ENCODE assay signal across 10 cellular contexts in genomic region chr20:47664068-47664437, GRCh38.
A peak's percentile ranks its signal among the peaks of the same experiment; 100 is the strongest.
DNase-seq lines count a peak whose midpoint lies in the region; ATAC-seq, FAIRE-seq and TF ChIP-seq lines count a peak whose summit lies in the region.
"Had no signal": no experiment of that assay in that cellular context is flagged by ENCODE, and none has a peak within 500 bp of the region (broad histone marks: within the 10 kb centered on the region; RNA-seq: fewer than 3 reads in every experiment).

No MANE protein-coding gene starts in this region.

- TF ChIP-seq POLR2A in HepG2 (IDR thresholded peaks at IDR 0.05; ENCODE audit: insufficient read depth in 1 of 2, low read depth in 2 of 2, low read length in 2 of 2): no peak

- H3K4me2 ChIP-seq in HepG2 (ENCODE audit: low read depth, low read length): peak overlapping the region; percentile 41

- no peak overlapping the region for H3K9ac ChIP-seq in HepG2 (ENCODE audit: insufficient read depth, low read depth, low read length)

- peak; percentile 20 for ATAC-seq in activated naive CD8-positive, alpha-beta T cell treated with anti-CD3 and anti-CD28 coated beads, Interleukin-2, amount 10 ng/mL, durations not matched to agents 7 days and 5 days (ENCODE audit: low read depth)
- ATAC-seq in RWPE2 (ENCODE audit: low read depth) (peak; percentile 1), HepG2 (peak; percentile 8), upper lobe of right lung (peak; percentile 1), HG02588 (IDR thresholded peaks at IDR 0.05; ENCODE audit: unreplicated experiment) (no peak)

- CTCF ChIA-PET in HepG2 (lab: Yijun Ruan, JAX; ENCODE audit: low intra/inter-chr PET ratio, low total read pairs): interaction anchor here (1.2 to 2.3 kb wide), 4 partner anchors 12 to 957 kb away, joined by 4 to 24 read pairs (median 4); no protein-coding TSS in a partner anchor

- no peaks in the 10 kb centered on the region for H3K79me2 ChIP-seq in HepG2 (ENCODE audit: insufficient read depth, low read length)

- DNase-seq in activated naive CD8-positive, alpha-beta T cell treated with anti-CD3 and anti-CD28 coated beads, Interleukin-2, amount 10 ng/mL, durations not matched to agents 7 days and 5 days: no peak
- no peak for DNase-seq in activated naive CD8-positive, alpha-beta T cell treated with anti-CD3 and anti-CD28 coated beads for 36 hours
- DNase-seq in RWPE2 (ENCODE audit: low spot score) (peak; percentile 77), HepG2 (ENCODE audit: low spot score) (no peak), upper lobe of right lung (no peak), Ammon's horn (ENCODE audit: low spot score) (no peak), NCI-H2081 treated with DMSO at 0.1 percent for 48 hours (lab: John Stamatoyannopoulos, UW) (no peak)

- H3K36me3 Mint-ChIP-seq in activated naive CD8-positive, alpha-beta T cell treated with anti-CD3 and anti-CD28 coated beads, Interleukin-2, amount 10 ng/mL, durations not matched to agents 7 days and 5 days: peaks cover 3% of the 10 kb centered on the region
- H3K36me3 Mint-ChIP-seq in activated naive CD8-positive, alpha-beta T cell treated with anti-CD3 and anti-CD28 coated beads for 36 hours: no peaks in the 10 kb centered on the region

- peaks cover 7% of the 10 kb centered on the region for H3K4me1 Mint-ChIP-seq in activated naive CD8-positive, alpha-beta T cell treated with anti-CD3 and anti-CD28 coated beads, Interleukin-2, amount 10 ng/mL, durations not matched to agents 7 days and 5 days
- no peaks in the 10 kb centered on the region for H3K4me1 Mint-ChIP-seq in activated naive CD8-positive, alpha-beta T cell treated with anti-CD3 and anti-CD28 coated beads for 36 hours

- no peak overlapping the region for H2AFZ ChIP-seq in HepG2 (ENCODE audit: low read length)

- H3K27ac ChIP-seq in RWPE2 (ENCODE audit: poor library complexity, severe bottlenecking): peak overlapping the region; percentile 61
- no peak overlapping the region for H3K27ac ChIP-seq in HepG2 (ENCODE audit: extremely low read length, insufficient read depth, low read length)
- H3K27ac ChIP-seq in upper lobe of right lung: no peak overlapping the region

- H3K27me3 Mint-ChIP-seq in activated naive CD8-positive, alpha-beta T cell treated with anti-CD3 and anti-CD28 coated beads, Interleukin-2, amount 10 ng/mL, durations not matched to agents 7 days and 5 days: no peaks in the 10 kb centered on the region
- no peaks in the 10 kb centered on the region for H3K27me3 Mint-ChIP-seq in activated naive CD8-positive, alpha-beta T cell treated with anti-CD3 and anti-CD28 coated beads for 36 hours

- BruUV-seq in HepG2 (replicated peaks; lab: Mats Ljungman, UMichigan): no TSS peak

- in situ Hi-C loops in HepG2 (cut with HindIII; ENCODE audit: extremely low pct_ligation_motif_present, low pct_unique_long_range_greater_than_20kb): no loop called here

- TF ChIP-seq CTCF in RWPE2 (IDR thresholded peaks at IDR 0.05; ENCODE audit: poor library complexity, severe bottlenecking) (peak; percentile 99), HepG2 (CRISPR knock-in tag; IDR thresholded peaks at IDR 0.05) (no peak), upper lobe of right lung (IDR thresholded peaks at IDR 0.05) (no peak)

- no peaks in the 10 kb centered on the region for H4K20me1 ChIP-seq in HepG2 (ENCODE audit: insufficient read depth, low read length)

- intact Hi-C loops in HepG2 (cut with micrococcal nuclease; ENCODE audit: unreplicated experiment): no loop called here
- intact Hi-C loops in upper lobe of right lung (cut with DNase I): loop anchor here (10.0 kb wide), 1 partner anchor 961 kb away; no protein-coding TSS in a partner anchor

- TF ChIP-seq EP300 in HepG2 (IDR thresholded peaks at IDR 0.05; ENCODE audit: low read depth in 2 of 2, low read length in 2 of 2): no peak
- TF ChIP-seq EP300 in HepG2 (CRISPR knock-in tag; IDR thresholded peaks at IDR 0.05; ENCODE audit: borderline replicate concordance): no peak; the same call in 1 of the 2 replicates

- POLR2A ChIA-PET in activated naive CD8-positive, alpha-beta T cell treated with anti-CD3 and anti-CD28 coated beads, Interleukin-2, amount 10 ng/mL, durations not matched to agents 7 days and 5 days (lab: Charles Lee): no interaction called here
- POLR2A ChIA-PET in HepG2 (lab: Yijun Ruan, JAX): no interaction called here

- H3K4me3 ChIP-seq in RWPE2 (ENCODE audit: severe bottlenecking): no peak overlapping the region
- H3K4me3 ChIP-seq in HepG2 (replicated peaks in 1 of 3; ENCODE audit: insufficient read depth in 1 of 3, low read depth in 2 of 3, low read length in 3 of 3): no peak overlapping the region; a peak in 1 of 6 replicates
- H3K4me3 ChIP-seq in upper lobe of right lung: no peak overlapping the region
- H3K4me3 ChIP-seq: testis had no signal

- H3K9me3 ChIP-seq in RWPE2 (ENCODE audit: severe bottlenecking) (no peaks in the 10 kb centered on the region), HepG2 (ENCODE audit: low read length) (no peaks in the 10 kb centered on the region), upper lobe of right lung (no peaks in the 10 kb centered on the region)
- H3K9me3 ChIP-seq: testis had no signal

- H3K27ac Mint-ChIP-seq in activated naive CD8-positive, alpha-beta T cell treated with anti-CD3 and anti-CD28 coated beads, Interleukin-2, amount 10 ng/mL, durations not matched to agents 7 days and 5 days: no peak overlapping the region
- H3K27ac Mint-ChIP-seq in activated naive CD8-positive, alpha-beta T cell treated with anti-CD3 and anti-CD28 coated beads for 36 hours: no peak overlapping the region
- H3K27ac Mint-ChIP-seq: activated naive CD4-positive, alpha-beta T cell treated with anti-CD3 and anti-CD28 coated beads for 36 hours had no signal

- no peaks in the 10 kb centered on the region for H3K27me3 ChIP-seq in RWPE2 (ENCODE audit: insufficient read depth, poor library complexity, severe bottlenecking)
- no peaks in the 10 kb centered on the region for H3K27me3 ChIP-seq in HepG2 (ENCODE audit: control insufficient read depth in 1 of 2, insufficient read depth in 2 of 2, low read length in 2 of 2)
- no peaks in the 10 kb centered on the region for H3K27me3 ChIP-seq in upper lobe of right lung
- H3K27me3 ChIP-seq: testis had no signal

- no peaks in the 10 kb centered on the region for H3K9me3 Mint-ChIP-seq in activated naive CD8-positive, alpha-beta T cell treated with anti-CD3 and anti-CD28 coated beads, Interleukin-2, amount 10 ng/mL, durations not matched to agents 7 days and 5 days
- H3K9me3 Mint-ChIP-seq in activated naive CD8-positive, alpha-beta T cell treated with anti-CD3 and anti-CD28 coated beads for 36 hours: no peaks in the 10 kb centered on the region
- H3K9me3 Mint-ChIP-seq: activated naive CD4-positive, alpha-beta T cell treated with anti-CD3 and anti-CD28 coated beads for 36 hours had no signal

- H3K4me1 ChIP-seq in RWPE2 (ENCODE audit: insufficient read depth, poor library complexity, severe bottlenecking): peaks cover 17% of the 10 kb centered on the region
- H3K4me1 ChIP-seq in HepG2 (ENCODE audit: insufficient read depth, low read length): peaks cover 42% of the 10 kb centered on the region
- H3K4me1 ChIP-seq in upper lobe of right lung: peaks cover 7% of the 10 kb centered on the region

- no peak for TF ChIP-seq RAD21 in HepG2 (CRISPR knock-in tag; IDR thresholded peaks at IDR 0.05)

- WGBS in HepG2 (ENCODE audit: low lambda C conversion rate): 92% methylated on average over 2 of the region's 2 CpGs

- H3K36me3 ChIP-seq in RWPE2 (ENCODE audit: low read depth) (peaks cover 70% of the 10 kb centered on the region), HepG2 (replicated peaks in 1 of 2; ENCODE audit: control insufficient read depth in 1 of 2, insufficient read depth in 2 of 2, low read length in 2 of 2) (peaks cover 3 to 13% of the 10 kb centered on the region in 2 experiments; a peak in 1 of 5 replicates), upper lobe of right lung (peaks cover 12% of the 10 kb centered on the region)

- no peak overlapping the region for H3K4me3 Mint-ChIP-seq in activated naive CD8-positive, alpha-beta T cell treated with anti-CD3 and anti-CD28 coated beads, Interleukin-2, amount 10 ng/mL, durations not matched to agents 7 days and 5 days
- no peak overlapping the region for H3K4me3 Mint-ChIP-seq in activated naive CD8-positive, alpha-beta T cell treated with anti-CD3 and anti-CD28 coated beads for 36 hours
- H3K4me3 Mint-ChIP-seq: activated naive CD4-positive, alpha-beta T cell treated with anti-CD3 and anti-CD28 coated beads for 36 hours had no signal

- FAIRE-seq in HepG2 (lab: Jason Lieb, UNC): no peak

TF ChIP-seq in HepG2, 621 proteins besides CTCF, POLR2A, EP300 and RAD21 (continues in another document):
- TF ChIP-seq JDP2 (CRISPR knock-in tag; IDR thresholded peaks at IDR 0.05; ENCODE audit: borderline replicate concordance): no peak
- no peak; the same call in 1 of the 2 replicates for TF ChIP-seq ZFX (CRISPR knock-in tag; IDR thresholded peaks at IDR 0.05; ENCODE audit: low read depth)
- no peak for TF ChIP-seq TP53 (CRISPR knock-in tag; conservative IDR thresholded peaks at IDR 0.05)
- TF ChIP-seq, protein P1, sequence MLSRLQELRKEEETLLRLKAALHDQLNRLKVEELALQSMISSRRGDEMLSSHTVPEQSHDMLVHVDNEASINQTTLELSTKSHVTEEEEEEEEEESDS (CRISPR knock-in tag; IDR thresholded peaks at IDR 0.05; ENCODE audit: borderline replicate concordance): no peak
- TF ChIP-seq SOX13 (IDR thresholded peaks at IDR 0.05): no peak
- TF ChIP-seq SOX13 (CRISPR knock-in tag; conservative IDR thresholded peaks at IDR 0.05 in 1 of 2, IDR thresholded peaks at IDR 0.05 in 1 of 2): no peak
- TF ChIP-seq GPN1 (CRISPR knock-in tag; IDR thresholded peaks at IDR 0.05; ENCODE audit: borderline replicate concordance): no peak
- TF ChIP-seq MTF2 (CRISPR knock-in tag; IDR thresholded peaks at IDR 0.05; ENCODE audit: borderline replicate concordance): no peak
- 0 out of 2 replicates have a peak, but pooled peaks have one; percentile 10 for TF ChIP-seq MYNN (CRISPR knock-in tag; IDR thresholded peaks at IDR 0.05; ENCODE audit: low read depth)
- TF ChIP-seq ZNF639 (CRISPR knock-in tag; conservative IDR thresholded peaks at IDR 0.05): no peak
